8 cellular contexts compared by ENCODE assay signal in the genomic region with DNA sequence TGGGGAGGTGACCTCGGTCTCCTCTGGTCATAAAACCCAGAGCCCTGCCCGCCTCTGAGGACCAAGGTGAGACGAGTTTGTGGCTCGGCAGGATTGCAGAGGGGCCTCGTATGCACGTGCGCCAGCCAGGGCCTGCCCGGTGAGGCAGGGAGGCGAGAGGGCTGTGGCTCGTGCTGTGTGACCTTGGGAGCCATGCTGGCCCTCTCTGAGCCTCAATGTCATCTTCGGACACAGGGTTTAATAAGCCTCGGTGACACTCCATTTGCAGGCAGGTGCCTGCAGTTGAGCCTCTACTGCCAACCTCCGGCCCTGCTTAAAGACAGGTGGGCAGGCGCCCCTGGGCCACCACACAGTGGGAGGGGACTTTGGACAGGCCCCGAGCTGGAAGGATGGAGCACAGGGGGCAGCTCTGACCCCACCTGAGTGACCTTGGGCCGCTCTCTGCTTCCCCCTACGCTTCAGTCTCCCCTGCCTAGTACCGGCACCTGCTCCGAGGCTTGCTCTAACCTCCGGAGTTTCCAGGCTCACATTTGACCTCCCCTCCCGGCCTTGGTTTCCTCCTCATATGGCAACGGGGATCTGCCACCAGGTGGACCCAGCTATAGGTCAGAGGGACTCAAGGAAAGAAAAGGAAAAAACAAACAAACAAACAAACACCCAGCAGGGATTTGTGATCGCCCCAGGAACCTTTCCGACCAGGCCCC. TPM values are rescaled to one million over a fixed set of nuclear protein-coding genes. Genes with fewer than 3 reads are reported as not detected.
A peak's percentile ranks its signal among the peaks of the same experiment; 100 is the strongest.
DNase-seq lines count a peak whose midpoint lies in the region; ATAC-seq and TF ChIP-seq lines count a peak whose summit lies in the region.

No MANE protein-coding gene starts in this region.

- no peak for ATAC-seq in naive B cell (ENCODE audit: low read depth in 2 of 2)
- ATAC-seq in GM18517 (IDR thresholded peaks at IDR 0.05; ENCODE audit: unreplicated experiment): no peak
- ATAC-seq in GM19397 (IDR thresholded peaks at IDR 0.05; ENCODE audit: unreplicated experiment): no peak

- H3K27me3 Mint-ChIP-seq in naive B cell: no peaks in the 10 kb centered on the region

- TF ChIP-seq CTCF in AG10803 (conservative IDR thresholded peaks at IDR 0.05; ENCODE audit: low read length): peak; percentile 20
- no peak for TF ChIP-seq CTCF in KMS-11 (conservative IDR thresholded peaks at IDR 0.05; ENCODE audit: low read depth, low read length)
- TF ChIP-seq CTCF in choroid plexus epithelial cell (conservative IDR thresholded peaks at IDR 0.05; ENCODE audit: low read depth, low read length): peak; percentile 27

- no peak overlapping the region for H2AFZ ChIP-seq in KMS-11 (ENCODE audit: low read depth)

- H4K20me1 ChIP-seq in KMS-11 (ENCODE audit: insufficient read depth): peaks cover 25% of the 10 kb centered on the region; the same call in 1 of the 2 replicates

- H3K79me2 ChIP-seq in KMS-11 (ENCODE audit: insufficient read depth, low read depth): peaks cover 65% of the 10 kb centered on the region

- H3K9ac ChIP-seq in KMS-11: peak overlapping the region; percentile 93; the same call in 1 of the 2 replicates

- peaks cover 7% of the 10 kb centered on the region for H3K27me3 ChIP-seq in KMS-11 (ENCODE audit: insufficient read depth, low read depth)

- no peaks in the 10 kb centered on the region for H3K36me3 ChIP-seq in KMS-11 (ENCODE audit: insufficient read depth)

- peak overlapping the region; percentile 73; the same call in 1 of the 2 replicates for H3K27ac ChIP-seq in KMS-11

- H3K4me2 ChIP-seq in KMS-11: peak overlapping the region; percentile 71

- H3K4me3 Mint-ChIP-seq in naive B cell: peak overlapping the region; percentile 72 to 91 (median 82)

- DNase-seq in AG10803 (ENCODE audit: low read depth) (no peak), choroid plexus epithelial cell (ENCODE audit: low read depth) (no peak), naive B cell (no peak), SK-N-DZ (ENCODE audit: low spot score) (no peak), ACHN (no peak)

- peaks cover 18% of the 10 kb centered on the region for H3K4me1 ChIP-seq in KMS-11 (ENCODE audit: low read depth, poor library complexity, severe bottlenecking)

- H3K4me3 ChIP-seq in AG10803 (ENCODE audit: low read length) (peak overlapping the region; percentile 74), KMS-11 (IDR thresholded peaks at IDR 0.05; ENCODE audit: insufficient read depth, low read depth, low read length) (no peak overlapping the region), choroid plexus epithelial cell (ENCODE audit: low read depth, low read length) (peak overlapping the region; percentile 76)

- H3K4me1 Mint-ChIP-seq in naive B cell: peaks cover 13 to 26% (median 17%) of the 10 kb centered on the region in 3 donors

- in situ Hi-C loops in ACHN (cut with HindIII; ENCODE audit: low pct_ligation_motif_present, low pct_unique_long_range_greater_than_20kb, low sequenced_read_pairs): no loop called here

- H3K36me3 Mint-ChIP-seq in naive B cell: no peaks in the 10 kb centered on the region

- H3K27ac Mint-ChIP-seq in naive B cell: peak overlapping the region in 5 of 6 donors; percentile 59 to 89 (median 84)

- no peaks in the 10 kb centered on the region for H3K9me3 Mint-ChIP-seq in naive B cell

RNA-seq across cellular contexts. Expression of gene ZBTB7A, which starts 3.2 kb away (rescaled TPM):
- polyA plus RNA-seq in naive B cell (ENCODE audit: low read depth in 6 of 6): 10 to 100 TPM; 13.5 to 41.2 (median 21.2) TPM
- 4.6 and 5.5 TPM in 2 replicates for polyA plus RNA-seq in SK-N-DZ (2014; cell fraction: cytosol; rRNA removed)
- 9.8 and 15.6 TPM in 2 replicates for polyA plus RNA-seq in SK-N-DZ (2014; cell fraction: nucleus; rRNA removed)

RNA-seq across cellular contexts. Expression of gene PIAS4, which starts 56.0 kb away (rescaled TPM):
- polyA plus RNA-seq in naive B cell (ENCODE audit: low read depth in 6 of 6): 10 to 100 TPM in 1 of 6 donors, 1 to 10 TPM in 5; 5.1 to 12.1 (median 6.1) TPM
- 30.3 and 40.6 TPM in 2 replicates for polyA plus RNA-seq in SK-N-DZ (2014; cell fraction: cytosol; rRNA removed)
- polyA plus RNA-seq in SK-N-DZ (2014; cell fraction: nucleus; rRNA removed): 24.5 and 26.1 TPM in 2 replicates
